20 cellular contexts compared by ENCODE assay signal in genomic region chr16:53629607-53630312, GRCh38.
"Had no signal": no experiment of that assay in that cellular context is flagged by ENCODE, and none has a peak within 500 bp of the region (broad histone marks: within the 10 kb centered on the region; RNA-seq: fewer than 3 reads in every experiment).

No MANE protein-coding gene starts in this region.

- H3K27ac Mint-ChIP-seq: activated B cell treated with CpG ODN at 0.5 μM for 24 hours; activated CD8-positive, alpha-beta T cell treated with anti-CD3 and anti-CD28 coated beads, Interleukin-2, amount 10 ng/mL, durations not matched to agents 7 days and 5 days; activated naive CD4-positive, alpha-beta T cell treated with anti-CD3 and anti-CD28 coated beads, Interleukin-2, amount 50 U/mL, for 72 hours; activated T-cell treated with anti-CD3 and anti-CD28 coated beads, Interleukin-2, amount 50 U/mL, for 72 hours; nephron; progenitor cell of endocrine pancreas; type B pancreatic cell had no signal

- H3K36me3 Mint-ChIP-seq: activated naive CD4-positive, alpha-beta T cell treated with anti-CD3 and anti-CD28 coated beads, Interleukin-2, amount 50 U/mL, for 72 hours had no signal

- H3K27me3 Mint-ChIP-seq: activated B cell treated with CpG ODN at 0.5 μM for 24 hours, progenitor cell of endocrine pancreas, type B pancreatic cell had no signal

- H3K4me3 Mint-ChIP-seq: activated B cell treated with CpG ODN at 0.5 μM for 24 hours; activated CD8-positive, alpha-beta T cell treated with anti-CD3 and anti-CD28 coated beads, Interleukin-2, amount 10 ng/mL, durations not matched to agents 7 days and 5 days; activated T-cell treated with anti-CD3 and anti-CD28 coated beads, Interleukin-2, amount 50 U/mL, for 72 hours; nephron; type B pancreatic cell had no signal

- ATAC-seq: activated CD8-positive, alpha-beta T cell treated with anti-CD3 and anti-CD28 coated beads, Interleukin-2, amount 10 ng/mL, durations not matched to agents 7 days and 5 days; activated naive CD4-positive, alpha-beta T cell treated with anti-CD3 and anti-CD28 coated beads, Interleukin-2, amount 50 U/mL, for 72 hours; activated T-cell treated with anti-CD3 and anti-CD28 coated beads, Interleukin-2, amount 50 U/mL, for 72 hours; gastroesophageal sphincter; heart right ventricle; lower lobe of right lung; right cardiac atrium; stimulated activated naive CD8-positive, alpha-beta T cell treated with anti-CD3 and anti-CD28 coated beads, Interleukin-15, Interleukin-2, amounts not matched to agents 100 U/mL and 50 U/mL, for 24 hours had no signal

- H3K9me3 Mint-ChIP-seq: activated B cell treated with CpG ODN at 0.5 μM for 24 hours; activated naive CD4-positive, alpha-beta T cell treated with anti-CD3 and anti-CD28 coated beads, Interleukin-2, amount 50 U/mL, for 72 hours; activated T-cell treated with anti-CD3 and anti-CD28 coated beads, Interleukin-2, amount 50 U/mL, for 72 hours; nephron; type B pancreatic cell had no signal

- DNase-seq: activated B cell treated with CpG ODN at 0.5 μM for 24 hours; activated CD4-positive, alpha-beta T cell treated with anti-CD3 and anti-CD28 coated beads for 48 hours; activated CD8-positive, alpha-beta memory T cell treated with anti-CD3 and anti-CD28 coated beads, Interleukin-2, amount 50 U/mL, for 48 hours; activated CD8-positive, alpha-beta T cell treated with anti-CD3 and anti-CD28 coated beads, Interleukin-2, amount 10 ng/mL, durations not matched to agents 7 days and 5 days; activated gamma-delta T cell; activated T-cell treated with anti-CD3 and anti-CD28 coated beads, Interleukin-2, amount 50 U/mL, for 72 hours; caudate nucleus; colonic mucosa; heart right ventricle; lower lobe of right lung; occipital lobe; right cardiac atrium; stimulated activated CD4-positive, alpha-beta T cell treated with anti-CD3 and anti-CD28 coated beads, Interleukin-4, amount 100 ng/mL, for 4 hours; stimulated activated CD8-positive, alpha-beta memory T cell treated with anti-CD3 and anti-CD28 coated beads, Interleukin-4, amount 100 ng/mL, for 48 hours; stimulated activated naive CD8-positive, alpha-beta T cell treated with anti-CD3 and anti-CD28 coated beads, Interleukin-15, Interleukin-2, amounts not matched to agents 100 U/mL and 50 U/mL, for 24 hours had no signal

- H3K4me1 Mint-ChIP-seq: nephron had no signal
